Comparison of ENCODE assay signal across 8 cellular contexts in the genomic region with DNA sequence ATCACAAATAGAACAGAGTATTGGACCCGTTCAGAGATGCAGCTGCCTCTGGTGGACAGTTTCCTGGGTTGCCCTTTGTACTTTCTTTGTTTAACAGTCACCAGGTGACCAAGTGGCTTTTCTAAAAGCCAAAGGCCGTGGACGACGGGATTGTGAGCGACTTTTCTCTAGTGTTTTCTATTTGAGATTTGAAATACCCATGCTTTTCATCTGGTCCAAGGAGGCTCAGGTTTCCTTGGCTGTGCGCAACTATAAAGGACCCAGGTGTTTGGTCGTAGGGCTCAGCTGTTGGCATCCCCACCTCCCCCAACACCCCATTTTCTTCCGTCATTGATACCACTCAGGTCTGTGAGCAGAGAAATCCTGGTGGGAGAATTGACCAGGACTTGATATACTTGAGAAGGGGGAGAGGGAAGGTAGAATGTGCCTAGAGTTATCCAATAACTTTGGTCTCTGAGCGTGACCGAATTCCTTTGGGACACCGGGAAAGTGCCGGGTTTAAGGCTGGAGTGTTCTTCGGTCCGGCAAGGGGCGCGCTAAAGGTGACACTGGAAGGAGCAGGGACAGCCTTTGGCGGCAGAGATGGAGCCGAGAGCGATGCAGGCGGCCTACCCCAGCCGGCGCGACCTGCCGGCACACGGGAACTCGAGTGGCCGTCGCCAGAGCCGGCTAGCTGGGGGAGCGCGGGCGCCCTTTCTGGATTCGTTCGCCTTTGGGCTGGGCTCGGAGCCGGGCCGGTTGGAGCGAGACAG.
DNase-seq lines count a peak whose midpoint lies in the region; ATAC-seq and TF ChIP-seq lines count a peak whose summit lies in the region.

No MANE protein-coding gene starts in this region.

- peaks cover 22% of the 10 kb centered on the region for H3K4me1 ChIP-seq in mucosa of stomach (ENCODE audit: control insufficient read depth, insufficient read depth, low read length)

- in situ Hi-C loops in GM13976 (cut with MboI; ENCODE audit: low sequenced_read_pairs, unreplicated experiment), result no loop called here

- TF ChIP-seq CTCF in cardiac fibroblast (IDR thresholded peaks at IDR 0.05; ENCODE audit: low read depth, low read length) (no peak), GM13976 (IDR thresholded peaks at IDR 0.05; ENCODE audit: borderline replicate concordance, control extremely low read depth, extremely low read depth, insufficient read depth, missing control alignments) (no peak)

- H3K4me3 ChIP-seq in cardiac fibroblast (replicated peaks in 1 of 2; ENCODE audit: low read depth in 2 of 2, low read length in 2 of 2) (peak overlapping the region; percentile 54 to 70), mucosa of stomach (ENCODE audit: low read length) (peak overlapping the region; percentile 17)

- H3K27me3 ChIP-seq in mucosa of stomach (ENCODE audit: control insufficient read depth, insufficient read depth, low read length), result no peaks in the 10 kb centered on the region

- no peaks in the 10 kb centered on the region for H3K9me3 ChIP-seq in mucosa of stomach (ENCODE audit: control insufficient read depth, low read length)

- ATAC-seq in GM21447 (IDR thresholded peaks at IDR 0.05; ENCODE audit: unreplicated experiment), result peak; percentile 16
- no peak for ATAC-seq in HG02763 (IDR thresholded peaks at IDR 0.05; ENCODE audit: unreplicated experiment)
- ATAC-seq in HG03280 (IDR thresholded peaks at IDR 0.05; ENCODE audit: unreplicated experiment), result no peak

- H3K9ac ChIP-seq in mucosa of stomach (ENCODE audit: low read length), result peak overlapping the region; percentile 70

- H3K36me3 ChIP-seq in mucosa of stomach (ENCODE audit: control insufficient read depth, insufficient read depth, low read length), result peaks cover 4% of the 10 kb centered on the region

- peak; percentile 8 for DNase-seq in NCI-H146 treated with DMSO at 0.1 percent for 48 hours (lab: John Stamatoyannopoulos, UW; ENCODE audit: unreplicated experiment)
- peak in 1 of 2 donors; percentile 15 for DNase-seq in cardiac fibroblast (ENCODE audit: low read depth in 2 of 2)
- DNase-seq in GM13976 (ENCODE audit: low spot score), result no peak
- no peak for DNase-seq in D341Med (ENCODE audit: low spot score)
